2 cellular contexts compared by ENCODE assay signal in genomic region chr7:90446137-90446899, GRCh38.
TF ChIP-seq lines count a peak whose summit lies in the region.

No MANE protein-coding gene starts in this region.

TF ChIP-seq in HepG2, 621 proteins besides CTCF, POLR2A, EP300 and RAD21:
- TF ChIP-seq KLF12 (CRISPR knock-in tag; IDR thresholded peaks at IDR 0.05; ENCODE audit: borderline replicate concordance) (no peak), HNRNPK (IDR thresholded peaks at IDR 0.05; ENCODE audit: low read depth, low read length, poor library complexity, severe bottlenecking) (peak; percentile 77)

TF ChIP-seq in K562, 482 proteins besides CTCF, POLR2A, EP300 and RAD21:
- no peak for TF ChIP-seq RREB1 (CRISPR knock-in tag; IDR thresholded peaks at IDR 0.05)
- peak; percentile 91 for TF ChIP-seq ZNF512 (tag; IDR thresholded peaks at IDR 0.05)
- no peak for TF ChIP-seq IFI16 (CRISPR knock-in tag; IDR thresholded peaks at IDR 0.05)
- no peak for TF ChIP-seq ZNF695 (CRISPR knock-in tag; IDR thresholded peaks at IDR 0.05)
- TF ChIP-seq GABPB2 (CRISPR knock-in tag; conservative IDR thresholded peaks at IDR 0.05), result no peak
- TF ChIP-seq CHD1 (IDR thresholded peaks at IDR 0.05; ENCODE audit: low read length), result no peak
- TF ChIP-seq THRA (IDR thresholded peaks at IDR 0.05), result no peak
- no peak for TF ChIP-seq LCOR (CRISPR knock-in tag; IDR thresholded peaks at IDR 0.05)
